Comparison of ENCODE assay signal across 9 cellular contexts in the genomic region with DNA sequence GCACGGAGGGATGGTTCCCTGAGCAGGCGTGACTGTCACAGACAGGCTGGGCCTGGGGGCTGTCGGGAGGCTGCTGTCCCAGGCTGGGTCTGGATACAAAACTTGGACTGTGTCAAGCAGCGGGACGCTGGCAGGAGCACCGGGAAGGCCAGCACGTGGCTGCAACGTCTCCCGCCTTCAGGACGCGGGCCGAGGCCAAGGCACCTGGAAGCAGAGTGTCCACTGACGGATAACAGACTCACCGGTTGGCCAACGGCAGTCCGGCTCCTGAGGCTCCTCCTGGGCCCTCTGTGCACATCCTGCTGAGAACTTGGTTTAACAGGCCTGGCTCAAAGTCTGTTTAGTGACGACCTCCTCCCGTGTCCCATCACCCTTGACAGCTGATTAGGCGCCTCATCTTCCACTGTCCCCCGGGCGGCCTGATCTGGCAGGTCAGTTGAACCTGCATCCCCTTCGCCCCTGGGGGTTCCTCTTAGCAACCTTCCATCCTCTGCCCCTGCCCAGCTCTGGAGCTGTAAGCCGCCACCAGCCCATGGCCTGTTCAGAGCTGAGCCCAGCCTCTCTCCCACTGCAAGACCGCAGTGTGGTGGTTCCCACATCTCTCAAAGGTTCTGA. TPM values are rescaled to one million over a fixed set of nuclear protein-coding genes. Genes with fewer than 3 reads are reported as not detected.
DNase-seq lines count a peak whose midpoint lies in the region; ATAC-seq and TF ChIP-seq lines count a peak whose summit lies in the region.
"Had no signal": no experiment of that assay in that cellular context is flagged by ENCODE, and none has a peak within 500 bp of the region (broad histone marks: within the 10 kb centered on the region; RNA-seq: fewer than 3 reads in every experiment).

No MANE protein-coding gene starts in this region.

- H3K4me3 ChIP-seq in Karpas-422 (ENCODE audit: low read length) (no peak overlapping the region), osteoblast (ENCODE audit: insufficient read depth, low read length) (no peak overlapping the region), H7 (ENCODE audit: insufficient read depth, low read depth, low read length) (no peak overlapping the region)

- ATAC-seq in HG03045 (IDR thresholded peaks at IDR 0.05; ENCODE audit: unreplicated experiment) (no peak), GM19467 (IDR thresholded peaks at IDR 0.05; ENCODE audit: unreplicated experiment) (no peak), GM21786 (IDR thresholded peaks at IDR 0.05; ENCODE audit: unreplicated experiment) (no peak)

- H3K9ac ChIP-seq in Karpas-422 (ENCODE audit: low read length), result peak overlapping the region; percentile 93; the same call in 1 of the 2 replicates

- H3K4me1 ChIP-seq in Karpas-422 (ENCODE audit: low read length), result peaks cover 47% of the 10 kb centered on the region
- H3K4me1 ChIP-seq in osteoblast (ENCODE audit: insufficient read depth, low read length), result peaks cover 27% of the 10 kb centered on the region

- peaks cover 3% of the 10 kb centered on the region for H3K36me3 Mint-ChIP-seq in chondrocyte (ENCODE audit: low read depth)

- H3K4me3 Mint-ChIP-seq in chondrocyte (ENCODE audit: unreplicated experiment), result no peak overlapping the region

- H3K27me3 ChIP-seq in Karpas-422 (ENCODE audit: low read length) (no peaks in the 10 kb centered on the region), osteoblast (ENCODE audit: insufficient read depth, low read length) (no peaks in the 10 kb centered on the region), H7 (ENCODE audit: control insufficient read depth, insufficient read depth, low read length) (no peaks in the 10 kb centered on the region; the same call in 1 of the 2 replicates)

- peaks cover 32% of the 10 kb centered on the region for H3K4me1 Mint-ChIP-seq in chondrocyte (ENCODE audit: low read depth)

- H3K4me2 ChIP-seq in Karpas-422 (ENCODE audit: low read depth, low read length, poor library complexity, severe bottlenecking), result peak overlapping the region; percentile 93
- no peak overlapping the region for H3K4me2 ChIP-seq in osteoblast (ENCODE audit: insufficient read depth, low read length)

- no peaks in the 10 kb centered on the region for H3K27me3 Mint-ChIP-seq in chondrocyte (ENCODE audit: low read depth)
- H3K27me3 Mint-ChIP-seq: activated B cell treated with CpG ODN at 0.5 μM for 24 hours had no signal

- H3K9me3 ChIP-seq in Karpas-422 (ENCODE audit: low read length) (no peaks in the 10 kb centered on the region), osteoblast (ENCODE audit: low read depth, low read length) (no peaks in the 10 kb centered on the region)

- peaks cover 29% of the 10 kb centered on the region for H3K36me3 ChIP-seq in Karpas-422 (ENCODE audit: insufficient read depth, low read length)
- H3K36me3 ChIP-seq in osteoblast (ENCODE audit: insufficient read depth, low read length), result peaks cover 19% of the 10 kb centered on the region
- peaks cover 13% of the 10 kb centered on the region for H3K36me3 ChIP-seq in H7 (replicated peaks; ENCODE audit: control insufficient read depth, insufficient read depth, low read length)

- peak overlapping the region; percentile 97 for H3K27ac ChIP-seq in C4-2B
- no peak overlapping the region for H3K27ac ChIP-seq in Karpas-422 (ENCODE audit: low read length)
- H3K27ac ChIP-seq in osteoblast (ENCODE audit: low read depth, low read length), result peak overlapping the region; percentile 28

- DNase-seq in Karpas-422 (peak; percentile 43), chondrocyte (ENCODE audit: low spot score) (no peak), osteoblast (ENCODE audit: insufficient read length, low spot score, missing footprints) (no peak), H7 (no peak)
- DNase-seq: activated B cell treated with CpG ODN at 0.5 μM for 24 hours had no signal

- H3K79me2 ChIP-seq in Karpas-422 (ENCODE audit: low read length) (peaks cover 75% of the 10 kb centered on the region), osteoblast (ENCODE audit: insufficient read depth, low read length) (peaks cover 42% of the 10 kb centered on the region)

- peaks cover 14% of the 10 kb centered on the region for H4K20me1 ChIP-seq in Karpas-422 (ENCODE audit: insufficient read depth, low read depth, low read length)
- peaks cover 19% of the 10 kb centered on the region for H4K20me1 ChIP-seq in osteoblast (ENCODE audit: insufficient read depth, low read length)

- H3K9me2 ChIP-seq in Karpas-422 (replicated peaks; ENCODE audit: insufficient read depth, low read length), result no peaks in the 10 kb centered on the region

- peak overlapping the region; percentile 27 for H3K27ac Mint-ChIP-seq in chondrocyte (ENCODE audit: unreplicated experiment)
- H3K27ac Mint-ChIP-seq: activated B cell treated with CpG ODN at 0.5 μM for 24 hours had no signal

- no peak for TF ChIP-seq CTCF in C4-2B (conservative IDR thresholded peaks at IDR 0.05)
- TF ChIP-seq CTCF in chondrocyte (IDR thresholded peaks at IDR 0.05), result no peak
- TF ChIP-seq CTCF in osteoblast (IDR thresholded peaks at IDR 0.05; ENCODE audit: extremely low read depth, low read depth, low read length), result no peak

- H2AFZ ChIP-seq in Karpas-422 (ENCODE audit: low read length), result no peak overlapping the region
- no peak overlapping the region for H2AFZ ChIP-seq in osteoblast (ENCODE audit: low read length)

- no peaks in the 10 kb centered on the region for H3K9me3 Mint-ChIP-seq in chondrocyte (ENCODE audit: low read depth)
- H3K9me3 Mint-ChIP-seq: activated B cell treated with CpG ODN at 0.5 μM for 24 hours had no signal

RNA-seq across cellular contexts. Expression of gene XRCC3, which starts 2.5 kb away (rescaled TPM):
- total RNA-seq in Karpas-422 (2014; rRNA removed; shearing (Covaris generic); ENCODE audit: low replicate concordance), result 36.7 and 70.5 TPM in 2 replicates
- total RNA-seq in chondrocyte (3.4 to 9.9 TPM (median 6.6 TPM) in 3 replicates), osteoblast (4.3 and 5.0 TPM in 2 replicates)
- 69.5 and 75.1 TPM in 2 replicates for total RNA-seq in H7 (2014; rRNA removed; shearing (Covaris generic))

RNA-seq across cellular contexts. Expression of gene ZFYVE21, which starts 2.9 kb away (rescaled TPM):
- total RNA-seq in Karpas-422 (2014; rRNA removed; shearing (Covaris generic); ENCODE audit: low replicate concordance), result 28.4 and 29.7 TPM in 2 replicates
- total RNA-seq in chondrocyte (68.6 to 84.3 TPM (median 68.6 TPM) in 3 replicates), osteoblast (36.9 and 39.8 TPM in 2 replicates)
- total RNA-seq in H7 (2014; rRNA removed; shearing (Covaris generic)), result 52.8 and 60.9 TPM in 2 replicates
